Comparison of ENCODE assay signal across 8 cellular contexts in genomic region chr1:214331827-214332423, GRCh38. TPM values are rescaled to one million over a fixed set of nuclear protein-coding genes. Genes with fewer than 3 reads are reported as not detected.
DNase-seq lines count a peak whose midpoint lies in the region; ATAC-seq and TF ChIP-seq lines count a peak whose summit lies in the region.

No MANE protein-coding gene starts in this region.

- peak; percentile 45 for DNase-seq in NCI-H1092 treated with DMSO at 0.1 percent for 48 hours (lab: John Stamatoyannopoulos, UW)
- peak; percentile 66 for DNase-seq in activated CD4-positive, alpha-beta memory T cell treated with anti-CD3 and anti-CD28 coated beads for 36 hours
- DNase-seq in erythroblast (lab: John Stamatoyannopoulos, UW): peak; percentile 52 to 68
- peak; percentile 12 for DNase-seq in occipital lobe (lab: John Stamatoyannopoulos, UW)
- no peak for DNase-seq in NCI-H128 (lab: John Stamatoyannopoulos, UW; ENCODE audit: unreplicated experiment)

- TF ChIP-seq CTCF in DOHH2 (IDR thresholded peaks at IDR 0.05; ENCODE audit: low read depth, low read length, poor library complexity, severe bottlenecking): peak; percentile 82

- no peaks in the 10 kb centered on the region for H4K20me1 ChIP-seq in DOHH2 (ENCODE audit: control insufficient read depth, insufficient read depth, low read depth, low read length)

- H3K27me3 Mint-ChIP-seq in activated CD4-positive, alpha-beta memory T cell treated with anti-CD3 and anti-CD28 coated beads for 36 hours: no peaks in the 10 kb centered on the region

- H3K79me2 ChIP-seq in DOHH2 (ENCODE audit: control insufficient read depth, low read length): no peaks in the 10 kb centered on the region

- no peak overlapping the region for H3K27ac Mint-ChIP-seq in activated CD4-positive, alpha-beta memory T cell treated with anti-CD3 and anti-CD28 coated beads for 36 hours

- H3K36me3 ChIP-seq in DOHH2 (ENCODE audit: control insufficient read depth, low read length): peaks cover 3% of the 10 kb centered on the region; the same call in 1 of the 2 replicates

- no peak for TF ChIP-seq POLR2A in erythroblast (IDR thresholded peaks at IDR 0.05; ENCODE audit: low read length)

- H3K27me3 ChIP-seq in DOHH2 (ENCODE audit: control insufficient read depth, low read length): no peaks in the 10 kb centered on the region

- H3K4me2 ChIP-seq in DOHH2 (ENCODE audit: low read length): no peak overlapping the region

- no peaks in the 10 kb centered on the region for H3F3A ChIP-seq in DOHH2 (ENCODE audit: control insufficient read depth, insufficient read depth)

- intact Hi-C loops in activated CD4-positive, alpha-beta memory T cell treated with anti-CD3 and anti-CD28 coated beads for 36 hours (cut with micrococcal nuclease): loop anchor here (2.0 to 5.0 kb wide), 2 partner anchors 105 to 1195 kb away; no protein-coding TSS in a partner anchor

- no peaks in the 10 kb centered on the region for H3K4me1 ChIP-seq in DOHH2 (ENCODE audit: control insufficient read depth, low read length)

- no peaks in the 10 kb centered on the region for H3K4me1 Mint-ChIP-seq in activated CD4-positive, alpha-beta memory T cell treated with anti-CD3 and anti-CD28 coated beads for 36 hours (ENCODE audit: low read depth)

- H3K9me2 ChIP-seq in DOHH2 (replicated peaks; ENCODE audit: control insufficient read depth, low read length): no peaks in the 10 kb centered on the region

- H3K9me3 ChIP-seq in DOHH2 (ENCODE audit: control insufficient read depth, insufficient read depth, low read length): no peaks in the 10 kb centered on the region

- no peaks in the 10 kb centered on the region for H3K9me3 Mint-ChIP-seq in activated CD4-positive, alpha-beta memory T cell treated with anti-CD3 and anti-CD28 coated beads for 36 hours

- no peak overlapping the region for H3K4me3 Mint-ChIP-seq in activated CD4-positive, alpha-beta memory T cell treated with anti-CD3 and anti-CD28 coated beads for 36 hours

- H3K36me3 Mint-ChIP-seq in activated CD4-positive, alpha-beta memory T cell treated with anti-CD3 and anti-CD28 coated beads for 36 hours: peaks cover 16% of the 10 kb centered on the region

- POLR2A ChIA-PET in activated CD4-positive, alpha-beta memory T cell treated with anti-CD3 and anti-CD28 coated beads for 36 hours (lab: Charles Lee): interaction anchor here (0.6 kb wide), 1 partner anchor 264 kb away, joined by 4 read pairs; no protein-coding TSS in a partner anchor

- no peak overlapping the region for H3K27ac ChIP-seq in DOHH2 (ENCODE audit: low read depth, low read length)

- CTCF ChIA-PET in activated CD4-positive, alpha-beta memory T cell treated with anti-CD3 and anti-CD28 coated beads for 36 hours (lab: Charles Lee): interaction anchor here (0.6 to 11.5 kb wide), 77 partner anchors 8 to 1196 kb away, joined by 3 to 491 read pairs (median 5); partner anchors contain the start of genes CENPF and SMYD2

- no peak overlapping the region for H3K4me3 ChIP-seq in DOHH2 (ENCODE audit: low read length)

- ATAC-seq in GM21526 (IDR thresholded peaks at IDR 0.05; ENCODE audit: low FRiP score, unreplicated experiment) (peak; percentile 49), HG02981 (IDR thresholded peaks at IDR 0.05; ENCODE audit: unreplicated experiment) (no peak)

RNA-seq across cellular contexts. Expression of gene SMYD2, which starts 51.0 kb away (rescaled TPM):
- 10 to 100 TPM; 31.1 to 32.8 TPM for total RNA-seq in activated CD4-positive, alpha-beta memory T cell treated with anti-CD3 and anti-CD28 coated beads for 36 hours
- 51.6 TPM for total RNA-seq in occipital lobe
